Comparison of ENCODE assay signal across 25 cellular contexts in the genomic region with DNA sequence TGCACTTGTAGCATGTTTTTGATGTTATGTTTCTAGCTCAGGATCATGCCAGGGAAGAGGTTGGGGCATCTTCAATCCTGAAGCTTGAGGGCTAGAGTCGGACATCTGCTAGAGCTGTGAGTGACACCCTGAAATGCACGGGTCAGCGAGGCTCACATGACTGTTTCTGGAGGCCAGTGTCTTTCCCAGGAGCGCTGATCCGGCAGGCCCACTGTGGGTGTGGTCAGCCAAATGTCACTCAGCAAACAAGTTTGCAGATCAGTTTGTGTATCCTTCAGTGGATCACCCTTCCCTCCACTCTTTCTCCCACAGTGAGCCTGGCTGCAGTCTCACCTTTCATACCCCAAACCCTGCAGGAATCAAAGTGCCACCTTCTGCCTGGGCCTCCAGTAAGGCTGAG. TPM values are rescaled to one million over a fixed set of nuclear protein-coding genes. Genes with fewer than 3 reads are reported as not detected.
"Had no signal": no experiment of that assay in that cellular context is flagged by ENCODE, and none has a peak within 500 bp of the region (broad histone marks: within the 10 kb centered on the region; RNA-seq: fewer than 3 reads in every experiment).

No MANE protein-coding gene starts in this region.

- H3K36me3 Mint-ChIP-seq: immature natural killer cell; stimulated activated memory B cell treated with anti-CD40 and anti-IgM and Interleukin-4, amounts not matched to agents 10 μg/mL and 1 μg/mL and 100 μg/mL, for 72 hours had no signal

- H3K9ac ChIP-seq: parathyroid adenoma had no signal

- H3K4me1 Mint-ChIP-seq: central memory CD8-positive, alpha-beta T cell; immature natural killer cell; naive B cell had no signal

- FAIRE-seq: endometrium, keratinocyte had no signal

- H3K27me3 ChIP-seq: gastrocnemius medialis, right lobe of liver, tibial artery had no signal

- ATAC-seq: gastrocnemius medialis; lower lobe of right lung; psoas muscle; right lobe of liver; stimulated activated memory B cell treated with anti-CD40 and anti-IgM and Interleukin-4, amounts not matched to agents 10 μg/mL and 1 μg/mL and 100 μg/mL, for 72 hours had no signal

- H3K79me2 ChIP-seq: parathyroid adenoma had no signal

- H3K9me3 Mint-ChIP-seq: central memory CD8-positive, alpha-beta T cell; immature natural killer cell; stimulated activated naive CD8-positive, alpha-beta T cell treated with anti-CD3 and anti-CD28 coated beads, Interleukin-15, Interleukin-2, amounts not matched to agents 100 ng/mL and 50 ng/mL, for 24 hours had no signal

- H3K27ac ChIP-seq: esophagus muscularis mucosa, gastrocnemius medialis, left ventricle myocardium inferior, lower lobe of right lung, parathyroid adenoma, psoas muscle, right lobe of liver, tibial artery had no signal

- H3K4me3 ChIP-seq: esophagus muscularis mucosa, gastrocnemius medialis, left ventricle myocardium inferior, lower lobe of right lung, psoas muscle, right lobe of liver, tibial artery had no signal

- H2AFZ ChIP-seq: parathyroid adenoma had no signal

- H3K4me1 ChIP-seq: esophagus muscularis mucosa, gastrocnemius medialis, left ventricle myocardium inferior, lower lobe of right lung, parathyroid adenoma, psoas muscle, right lobe of liver, tibial artery had no signal

- H3K4me3 Mint-ChIP-seq: central memory CD8-positive, alpha-beta T cell; immature natural killer cell; memory B cell; stimulated activated memory B cell treated with anti-CD40 and anti-IgM and Interleukin-4, amounts not matched to agents 10 μg/mL and 1 μg/mL and 100 μg/mL, for 72 hours; stimulated activated naive CD8-positive, alpha-beta T cell treated with anti-CD3 and anti-CD28 coated beads, Interleukin-15, Interleukin-2, amounts not matched to agents 100 ng/mL and 50 ng/mL, for 24 hours had no signal

- DNase-seq: effector memory CD4-positive, alpha-beta T cell; gastrocnemius medialis; immature natural killer cell; left ventricle myocardium inferior; lower lobe of right lung; midbrain; naive B cell; occipital lobe; psoas muscle; retina; right lobe of liver; stimulated activated CD4-positive, alpha-beta T cell treated with anti-CD3 and anti-CD28 coated beads, Interleukin-15, amount 100 ng/mL, for 24 hours; stimulated activated CD4-positive, alpha-beta T cell treated with anti-CD3 and anti-CD28 coated beads, Interleukin-1b, Interleukin-23, amount 100 ng/mL, for 48 hours; stimulated activated CD4-positive, alpha-beta T cell treated with anti-CD3 and anti-CD28 coated beads, Interleukin-4, amount 100 ng/mL, for 24 hours; tibial artery had no signal

- H3K27ac Mint-ChIP-seq: immature natural killer cell; memory B cell; naive B cell; stimulated activated memory B cell treated with anti-CD40 and anti-IgM and Interleukin-4, amounts not matched to agents 10 μg/mL and 1 μg/mL and 100 μg/mL, for 72 hours; stimulated activated naive CD8-positive, alpha-beta T cell treated with anti-CD3 and anti-CD28 coated beads, Interleukin-15, Interleukin-2, amounts not matched to agents 100 ng/mL and 50 ng/mL, for 24 hours had no signal

- H3K36me3 ChIP-seq: esophagus muscularis mucosa, gastrocnemius medialis, left ventricle myocardium inferior, lower lobe of right lung, right lobe of liver, tibial artery had no signal

- H3K9me3 ChIP-seq: esophagus muscularis mucosa, gastrocnemius medialis, lower lobe of right lung, psoas muscle, right lobe of liver, tibial artery had no signal

RNA-seq across cellular contexts. Expression of a gene that starts 23.0 kb away (rescaled TPM):
- polyA plus RNA-seq: immature natural killer cell had no signal

RNA-seq across cellular contexts. Expression of a gene that starts 58.4 kb away (rescaled TPM):
- total RNA-seq: fibroblast of villous mesenchyme, gastrocnemius medialis, left ventricle myocardium inferior, lower lobe of right lung, psoas muscle, right lobe of liver, ureter had no signal
- polyA plus RNA-seq: immature natural killer cell, keratinocyte, psoas muscle had no signal
